2 cellular contexts compared by ENCODE assay signal in genomic region chr16:74101390-74101789, GRCh38.
TF ChIP-seq lines count a peak whose summit lies in the region.

No MANE protein-coding gene starts in this region.

TF ChIP-seq in GM23338, 12 proteins besides CTCF, POLR2A, EP300 and RAD21:
- no peak for TF ChIP-seq ZNF114 (CRISPR knock-in tag; IDR thresholded peaks at IDR 0.05)
- peak; percentile 68; the same call in 1 of the 2 replicates for TF ChIP-seq NANOG (IDR thresholded peaks at IDR 0.05; ENCODE audit: borderline replicate concordance)

TF ChIP-seq in H1, 55 proteins besides CTCF, POLR2A, EP300 and RAD21:
- TF ChIP-seq, protein P1, sequence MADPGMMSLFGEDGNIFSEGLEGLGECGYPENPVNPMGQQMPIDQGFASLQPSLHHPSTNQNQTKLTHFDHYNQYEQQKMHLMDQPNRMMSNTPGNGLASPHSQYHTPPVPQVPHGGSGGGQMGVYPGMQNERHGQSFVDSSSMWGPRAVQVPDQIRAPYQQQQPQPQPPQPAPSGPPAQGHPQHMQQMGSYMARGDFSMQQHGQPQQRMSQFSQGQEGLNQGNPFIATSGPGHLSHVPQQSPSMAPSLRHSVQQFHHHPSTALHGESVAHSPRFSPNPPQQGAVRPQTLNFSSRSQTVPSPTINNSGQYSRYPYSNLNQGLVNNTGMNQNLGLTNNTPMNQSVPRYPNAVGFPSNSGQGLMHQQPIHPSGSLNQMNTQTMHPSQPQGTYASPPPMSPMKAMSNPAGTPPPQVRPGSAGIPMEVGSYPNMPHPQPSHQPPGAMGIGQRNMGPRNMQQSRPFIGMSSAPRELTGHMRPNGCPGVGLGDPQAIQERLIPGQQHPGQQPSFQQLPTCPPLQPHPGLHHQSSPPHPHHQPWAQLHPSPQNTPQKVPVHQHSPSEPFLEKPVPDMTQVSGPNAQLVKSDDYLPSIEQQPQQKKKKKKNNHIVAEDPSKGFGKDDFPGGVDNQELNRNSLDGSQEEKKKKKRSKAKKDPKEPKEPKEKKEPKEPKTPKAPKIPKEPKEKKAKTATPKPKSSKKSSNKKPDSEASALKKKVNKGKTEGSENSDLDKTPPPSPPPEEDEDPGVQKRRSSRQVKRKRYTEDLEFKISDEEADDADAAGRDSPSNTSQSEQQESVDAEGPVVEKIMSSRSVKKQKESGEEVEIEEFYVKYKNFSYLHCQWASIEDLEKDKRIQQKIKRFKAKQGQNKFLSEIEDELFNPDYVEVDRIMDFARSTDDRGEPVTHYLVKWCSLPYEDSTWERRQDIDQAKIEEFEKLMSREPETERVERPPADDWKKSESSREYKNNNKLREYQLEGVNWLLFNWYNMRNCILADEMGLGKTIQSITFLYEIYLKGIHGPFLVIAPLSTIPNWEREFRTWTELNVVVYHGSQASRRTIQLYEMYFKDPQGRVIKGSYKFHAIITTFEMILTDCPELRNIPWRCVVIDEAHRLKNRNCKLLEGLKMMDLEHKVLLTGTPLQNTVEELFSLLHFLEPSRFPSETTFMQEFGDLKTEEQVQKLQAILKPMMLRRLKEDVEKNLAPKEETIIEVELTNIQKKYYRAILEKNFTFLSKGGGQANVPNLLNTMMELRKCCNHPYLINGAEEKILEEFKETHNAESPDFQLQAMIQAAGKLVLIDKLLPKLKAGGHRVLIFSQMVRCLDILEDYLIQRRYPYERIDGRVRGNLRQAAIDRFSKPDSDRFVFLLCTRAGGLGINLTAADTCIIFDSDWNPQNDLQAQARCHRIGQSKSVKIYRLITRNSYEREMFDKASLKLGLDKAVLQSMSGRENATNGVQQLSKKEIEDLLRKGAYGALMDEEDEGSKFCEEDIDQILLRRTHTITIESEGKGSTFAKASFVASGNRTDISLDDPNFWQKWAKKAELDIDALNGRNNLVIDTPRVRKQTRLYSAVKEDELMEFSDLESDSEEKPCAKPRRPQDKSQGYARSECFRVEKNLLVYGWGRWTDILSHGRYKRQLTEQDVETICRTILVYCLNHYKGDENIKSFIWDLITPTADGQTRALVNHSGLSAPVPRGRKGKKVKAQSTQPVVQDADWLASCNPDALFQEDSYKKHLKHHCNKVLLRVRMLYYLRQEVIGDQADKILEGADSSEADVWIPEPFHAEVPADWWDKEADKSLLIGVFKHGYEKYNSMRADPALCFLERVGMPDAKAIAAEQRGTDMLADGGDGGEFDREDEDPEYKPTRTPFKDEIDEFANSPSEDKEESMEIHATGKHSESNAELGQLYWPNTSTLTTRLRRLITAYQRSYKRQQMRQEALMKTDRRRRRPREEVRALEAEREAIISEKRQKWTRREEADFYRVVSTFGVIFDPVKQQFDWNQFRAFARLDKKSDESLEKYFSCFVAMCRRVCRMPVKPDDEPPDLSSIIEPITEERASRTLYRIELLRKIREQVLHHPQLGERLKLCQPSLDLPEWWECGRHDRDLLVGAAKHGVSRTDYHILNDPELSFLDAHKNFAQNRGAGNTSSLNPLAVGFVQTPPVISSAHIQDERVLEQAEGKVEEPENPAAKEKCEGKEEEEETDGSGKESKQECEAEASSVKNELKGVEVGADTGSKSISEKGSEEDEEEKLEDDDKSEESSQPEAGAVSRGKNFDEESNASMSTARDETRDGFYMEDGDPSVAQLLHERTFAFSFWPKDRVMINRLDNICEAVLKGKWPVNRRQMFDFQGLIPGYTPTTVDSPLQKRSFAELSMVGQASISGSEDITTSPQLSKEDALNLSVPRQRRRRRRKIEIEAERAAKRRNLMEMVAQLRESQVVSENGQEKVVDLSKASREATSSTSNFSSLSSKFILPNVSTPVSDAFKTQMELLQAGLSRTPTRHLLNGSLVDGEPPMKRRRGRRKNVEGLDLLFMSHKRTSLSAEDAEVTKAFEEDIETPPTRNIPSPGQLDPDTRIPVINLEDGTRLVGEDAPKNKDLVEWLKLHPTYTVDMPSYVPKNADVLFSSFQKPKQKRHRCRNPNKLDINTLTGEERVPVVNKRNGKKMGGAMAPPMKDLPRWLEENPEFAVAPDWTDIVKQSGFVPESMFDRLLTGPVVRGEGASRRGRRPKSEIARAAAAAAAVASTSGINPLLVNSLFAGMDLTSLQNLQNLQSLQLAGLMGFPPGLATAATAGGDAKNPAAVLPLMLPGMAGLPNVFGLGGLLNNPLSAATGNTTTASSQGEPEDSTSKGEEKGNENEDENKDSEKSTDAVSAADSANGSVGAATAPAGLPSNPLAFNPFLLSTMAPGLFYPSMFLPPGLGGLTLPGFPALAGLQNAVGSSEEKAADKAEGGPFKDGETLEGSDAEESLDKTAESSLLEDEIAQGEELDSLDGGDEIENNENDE (IDR thresholded peaks at IDR 0.05; ENCODE audit: insufficient replicate concordance, low read length): no peak
- TF ChIP-seq EGR1 (IDR thresholded peaks at IDR 0.05; ENCODE audit: borderline replicate concordance, low read depth, low read length) (no peak), SP4 (IDR thresholded peaks at IDR 0.05; ENCODE audit: low read length) (no peak), PHF8 (conservative IDR thresholded peaks at IDR 0.05; ENCODE audit: low read depth, low read length) (no peak), HDAC2 (IDR thresholded peaks at IDR 0.05; ENCODE audit: borderline replicate concordance in 1 of 2, low read depth in 2 of 2, low read length in 2 of 2) (no peak), SUZ12 (IDR thresholded peaks at IDR 0.05; ENCODE audit: low read length) (no peak), SP2 (IDR thresholded peaks at IDR 0.05; ENCODE audit: low read length) (no peak), CREB1 (IDR thresholded peaks at IDR 0.05) (no peak), CEBPB (IDR thresholded peaks at IDR 0.05; ENCODE audit: low read depth, low read length) (no peak)
- TF ChIP-seq, protein P2, sequence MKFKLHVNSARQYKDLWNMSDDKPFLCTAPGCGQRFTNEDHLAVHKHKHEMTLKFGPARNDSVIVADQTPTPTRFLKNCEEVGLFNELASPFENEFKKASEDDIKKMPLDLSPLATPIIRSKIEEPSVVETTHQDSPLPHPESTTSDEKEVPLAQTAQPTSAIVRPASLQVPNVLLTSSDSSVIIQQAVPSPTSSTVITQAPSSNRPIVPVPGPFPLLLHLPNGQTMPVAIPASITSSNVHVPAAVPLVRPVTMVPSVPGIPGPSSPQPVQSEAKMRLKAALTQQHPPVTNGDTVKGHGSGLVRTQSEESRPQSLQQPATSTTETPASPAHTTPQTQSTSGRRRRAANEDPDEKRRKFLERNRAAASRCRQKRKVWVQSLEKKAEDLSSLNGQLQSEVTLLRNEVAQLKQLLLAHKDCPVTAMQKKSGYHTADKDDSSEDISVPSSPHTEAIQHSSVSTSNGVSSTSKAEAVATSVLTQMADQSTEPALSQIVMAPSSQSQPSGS (IDR thresholded peaks at IDR 0.05; ENCODE audit: low read length): no peak
